In the genomic region with DNA sequence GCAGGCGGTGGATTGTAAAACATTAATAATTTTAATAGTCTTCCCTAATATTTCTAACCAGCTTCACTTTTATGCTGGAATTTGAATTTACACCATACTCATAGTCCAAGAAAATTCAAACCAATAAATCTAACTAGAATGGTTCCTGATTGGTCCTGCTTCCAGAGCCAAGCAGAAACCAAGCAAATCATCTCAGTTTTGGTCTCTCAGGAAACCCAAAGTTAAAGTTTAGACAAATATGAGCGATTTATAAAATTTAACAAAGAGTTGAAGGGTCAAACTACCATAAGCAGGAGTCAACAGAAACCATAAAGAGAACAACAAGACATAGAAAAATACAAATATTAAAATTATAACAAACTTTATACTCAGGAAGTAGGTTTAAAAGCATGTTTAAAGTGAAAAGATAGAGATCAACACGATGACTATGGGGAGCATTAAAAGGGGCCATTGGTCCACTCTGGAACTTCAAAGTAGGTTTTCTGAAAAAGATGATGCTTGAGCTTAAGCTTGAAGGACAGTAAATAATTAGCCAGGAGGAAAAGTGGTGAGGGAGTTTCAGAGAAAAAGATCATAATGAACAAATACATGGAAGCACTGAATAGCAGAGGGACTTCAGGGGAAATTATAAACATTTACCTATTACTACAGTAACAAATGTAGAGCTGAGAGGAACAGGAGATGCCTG, we compare ENCODE assay signal across 8 cellular contexts. TPM values are rescaled to one million over a fixed set of nuclear protein-coding genes. Genes with fewer than 3 reads are reported as not detected.
"Had no signal": no experiment of that assay in that cellular context is flagged by ENCODE, and none has a peak within 500 bp of the region (broad histone marks: within the 10 kb centered on the region; RNA-seq: fewer than 3 reads in every experiment).

No MANE protein-coding gene starts in this region.

RNA-seq across cellular contexts. Expression of gene PRSS3, which starts 13.4 kb away (rescaled TPM):
- total RNA-seq: activated CD4-positive, alpha-beta memory T cell treated with anti-CD3 and anti-CD28 coated beads, Interleukin-2, amount 10 ng/mL, durations not matched to agents 7 days and 5 days; activated CD4-positive, alpha-beta T cell treated with anti-CD3 and anti-CD28 coated beads for 36 hours; activated naive CD4-positive, alpha-beta T cell treated with anti-CD3 and anti-CD28 coated beads for 36 hours; activated T-helper 17 cell treated with anti-CD3 and anti-CD28 coated beads, Interleukin-2, amount 50 U/mL, for 72 hours; astrocyte; cardiac muscle cell; Right ventricle myocardium superior; SJCRH30 had no signal
